ENCODE assay signal across 1 cellular context in the genomic region with DNA sequence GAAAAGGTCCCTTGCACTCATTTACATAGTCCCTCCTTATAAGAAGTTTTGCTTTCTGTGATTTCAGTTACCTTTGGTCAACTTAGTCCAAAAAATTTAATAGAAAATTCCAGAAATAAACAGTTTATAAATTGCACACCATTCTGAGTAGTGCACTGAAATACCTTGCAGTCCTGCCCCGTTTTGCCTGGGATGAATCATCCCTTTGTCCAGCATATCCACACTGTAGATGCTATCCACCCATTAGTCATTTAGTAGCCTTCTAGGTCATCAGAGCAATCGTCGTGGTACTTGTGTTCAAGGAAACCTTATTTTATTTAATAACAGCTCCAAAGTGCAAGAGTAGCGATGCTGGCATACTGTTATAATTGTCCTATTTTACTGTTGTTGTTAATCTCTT.
TF ChIP-seq lines count a peak whose summit lies in the region.

No MANE protein-coding gene starts in this region.

TF ChIP-seq in endothelial cell of umbilical vein, 7 proteins besides CTCF, POLR2A, EP300 and RAD21:
- peak; percentile 22 for TF ChIP-seq JUN (IDR thresholded peaks at IDR 0.05; ENCODE audit: borderline replicate concordance, insufficient read depth, insufficient read length, low read depth)
- TF ChIP-seq MYC (IDR thresholded peaks at IDR 0.05; ENCODE audit: low read depth, low read length) = no peak
- peak; percentile 50 for TF ChIP-seq FOS (IDR thresholded peaks at IDR 0.05; ENCODE audit: borderline replicate concordance, insufficient read depth, low read length)
TF ChIP-seq in endothelial cell of umbilical vein: peak in this region for 2.
